8 cellular contexts compared by ENCODE assay signal in genomic region chr6:1604347-1604990, GRCh38. TPM values are rescaled to one million over a fixed set of nuclear protein-coding genes. Genes with fewer than 3 reads are reported as not detected.
DNase-seq lines count a peak whose midpoint lies in the region; ATAC-seq, FAIRE-seq and TF ChIP-seq lines count a peak whose summit lies in the region.

No MANE protein-coding gene starts in this region.

- peak; percentile 66 for TF ChIP-seq CTCF in foreskin fibroblast (IDR thresholded peaks at IDR 0.05; ENCODE audit: low read depth, low read length)
- peak; percentile 92 for TF ChIP-seq CTCF in neural progenitor cell (IDR thresholded peaks at IDR 0.05)

- DNase-seq in GM12891 (ENCODE audit: insufficient read length, low spot score) (peak; percentile 86), foreskin fibroblast (peak in 1 of 2 donors; percentile 81), neural progenitor cell (ENCODE audit: low spot score) (peak; percentile 94), NCI-H1694 treated with DMSO at 0.1 percent for 48 hours (lab: John Stamatoyannopoulos, UW) (no peak)
- peak; percentile 38 to 54 for DNase-seq in activated T-helper 1 cell treated with anti-CD3 and anti-CD28 coated beads, Interleukin-2, amount 50 U/mL, for 16 hours (ENCODE audit: low read depth in 1 of 2, low spot score in 1 of 2)

- peaks cover 2% of the 10 kb centered on the region for H3K9me3 Mint-ChIP-seq in neural progenitor cell

- H3K9me3 ChIP-seq in neural progenitor cell (ENCODE audit: low read depth) (no peaks in the 10 kb centered on the region), thymus (ENCODE audit: control insufficient read depth) (no peaks in the 10 kb centered on the region)

- ATAC-seq in HG03095 (IDR thresholded peaks at IDR 0.05; ENCODE audit: unreplicated experiment): peak; percentile 56

- H3K4me3 Mint-ChIP-seq in neural progenitor cell: peak overlapping the region; percentile 67

- WGBS in thymus: 1% methylated on average over 73 of the region's 73 CpGs

- TF ChIP-seq POLR2A in GM12891 (IDR thresholded peaks at IDR 0.05; ENCODE audit: low read depth, low read length): no peak

- peaks cover 34% of the 10 kb centered on the region for H4K20me1 ChIP-seq in neural progenitor cell (ENCODE audit: low read depth)

- H3K4me1 ChIP-seq in neural progenitor cell: peaks cover 25% of the 10 kb centered on the region
- peaks cover 14% of the 10 kb centered on the region for H3K4me1 ChIP-seq in thymus (ENCODE audit: control insufficient read depth, insufficient read depth, low read length)

- H3K27me3 Mint-ChIP-seq in neural progenitor cell (ENCODE audit: insufficient read depth, low read depth): peaks cover 52% of the 10 kb centered on the region

- H3K4me2 ChIP-seq in neural progenitor cell: peak overlapping the region; percentile 86

- no peak overlapping the region for H3K27ac Mint-ChIP-seq in neural progenitor cell

- no peak overlapping the region for H3K9ac ChIP-seq in neural progenitor cell

- H3K27me3 ChIP-seq in neural progenitor cell (peaks cover 84% of the 10 kb centered on the region), thymus (ENCODE audit: control insufficient read depth, insufficient read depth) (peaks cover 93% of the 10 kb centered on the region)

- no peak overlapping the region for H3K27ac ChIP-seq in neural progenitor cell
- H3K27ac ChIP-seq in thymus (ENCODE audit: low read depth): no peak overlapping the region

- H3F3A ChIP-seq in neural progenitor cell (ENCODE audit: low read depth): peaks cover 24% of the 10 kb centered on the region

- H3K4me1 Mint-ChIP-seq in neural progenitor cell: peaks cover 52% of the 10 kb centered on the region

- H3K4me3 ChIP-seq in foreskin fibroblast (ENCODE audit: low read depth in 1 of 2, low read length in 2 of 2): peak overlapping the region; percentile 30 to 37
- H3K4me3 ChIP-seq in neural progenitor cell: peak overlapping the region; percentile 49
- H3K4me3 ChIP-seq in thymus (ENCODE audit: low read length): peak overlapping the region; percentile 45

- peak overlapping the region; percentile 92 for H2AFZ ChIP-seq in neural progenitor cell (replicated peaks)

- peak; percentile 75 for FAIRE-seq in GM12891 (lab: Jason Lieb, UNC)

- H3K36me3 ChIP-seq in neural progenitor cell (no peaks in the 10 kb centered on the region), thymus (ENCODE audit: control insufficient read depth, insufficient read depth) (no peaks in the 10 kb centered on the region)

- peaks cover 1% of the 10 kb centered on the region for H3K36me3 Mint-ChIP-seq in neural progenitor cell

- H3K79me2 ChIP-seq in neural progenitor cell (ENCODE audit: low read depth): no peaks in the 10 kb centered on the region

TF ChIP-seq in GM12891, 5 proteins besides CTCF, POLR2A, EP300 and RAD21:
- TF ChIP-seq TAF1 (IDR thresholded peaks at IDR 0.05; ENCODE audit: low read depth, low read length) (no peak), SPI1 (IDR thresholded peaks at IDR 0.05; ENCODE audit: low read depth, low read length) (no peak), POU2F2 (IDR thresholded peaks at IDR 0.05; ENCODE audit: low read depth, low read length) (no peak), PAX5 (IDR thresholded peaks at IDR 0.05; ENCODE audit: insufficient read depth, low read length, severe bottlenecking) (no peak), POLR2AphosphoS5 (IDR thresholded peaks at IDR 0.05; ENCODE audit: low read depth, low read length) (no peak)

TF ChIP-seq in PFSK-1, 5 proteins besides CTCF, POLR2A, EP300 and RAD21:
- peak; percentile 53 for TF ChIP-seq FOXP2 (optimal IDR thresholded peaks at IDR 0.05; ENCODE audit: borderline replicate concordance, extremely low read depth, extremely low read length, insufficient read depth)
- TF ChIP-seq TAF1 (IDR thresholded peaks at IDR 0.05; ENCODE audit: borderline replicate concordance, insufficient read depth, low read length): no peak

RNA-seq across cellular contexts. Expression of gene FOXC1, which starts 5.2 kb away (rescaled TPM):
- 0.26 TPM for polyA plus RNA-seq in GM12891 (2012; ENCODE audit: low read depth, missing spikeins)
- polyA plus RNA-seq in PFSK-1 (2012; ENCODE audit: insufficient read length, low read depth): 22.6 TPM
- 0.09 and 0.45 TPM in 2 replicates for total RNA-seq in neural progenitor cell (ENCODE audit: low replicate concordance)
- 17.3 TPM for polyA plus RNA-seq in thymus
